ENCODE assay signal across 17 cellular contexts in the genomic region with DNA sequence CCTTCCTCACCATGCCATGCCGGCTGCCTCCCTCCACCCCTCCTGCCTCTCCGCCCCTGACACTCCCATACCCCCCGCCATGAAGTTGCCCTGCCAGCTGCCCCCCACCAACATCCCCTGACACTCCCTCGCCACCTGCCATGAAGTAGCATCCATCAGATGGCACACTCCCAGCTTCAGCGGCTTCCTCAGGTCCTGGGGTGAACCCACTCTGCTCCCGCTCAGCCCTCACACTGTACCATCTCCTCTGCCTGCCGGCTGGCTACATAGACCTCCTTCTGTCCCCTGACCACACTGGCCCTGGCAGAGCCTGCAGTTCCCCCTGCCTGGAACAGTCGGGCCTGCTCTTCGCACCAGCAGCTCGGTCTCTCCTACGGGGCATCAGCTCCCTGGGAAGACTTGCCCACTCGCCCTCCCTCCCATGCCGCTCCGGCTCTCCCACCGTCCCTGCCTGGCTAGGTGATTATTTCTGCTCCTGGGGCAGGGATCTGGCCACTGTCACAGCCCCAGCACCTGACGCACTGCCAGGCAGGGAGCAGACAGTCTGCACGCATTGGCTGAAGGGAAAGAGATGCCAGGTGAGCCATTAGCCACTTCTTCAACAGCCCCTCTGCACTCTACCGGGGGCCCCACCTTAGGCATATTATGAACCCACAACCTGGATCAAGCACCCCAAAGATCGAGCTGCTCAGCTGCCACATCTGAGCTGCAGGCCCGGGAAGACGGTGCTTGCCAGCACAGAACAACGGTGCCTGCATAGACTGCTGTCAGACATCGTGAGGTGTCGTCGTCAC. TPM values are rescaled to one million over a fixed set of nuclear protein-coding genes. Genes with fewer than 3 reads are reported as not detected.
DNase-seq lines count a peak whose midpoint lies in the region; ATAC-seq and TF ChIP-seq lines count a peak whose summit lies in the region.
"Had no signal": no experiment of that assay in that cellular context is flagged by ENCODE, and none has a peak within 500 bp of the region (broad histone marks: within the 10 kb centered on the region; RNA-seq: fewer than 3 reads in every experiment).

No MANE protein-coding gene starts in this region.

- no peak overlapping the region for H4K8ac ChIP-seq in trophoblast cell (ENCODE audit: low read depth, low read length)

- DNase-seq in CD4-positive, alpha-beta T cell = no peak
- DNase-seq in GM13976 (ENCODE audit: low spot score) (peak; percentile 24), endodermal cell (peak; percentile 39), trophoblast cell (no peak), NCI-H748 treated with DMSO at 0.1 percent for 48 hours (lab: John Stamatoyannopoulos, UW) (no peak), NCI-H187 treated with DMSO at 0.1 percent for 48 hours (lab: John Stamatoyannopoulos, UW) (no peak)
- DNase-seq: activated CD4-positive, alpha-beta T cell treated with anti-CD3 and anti-CD28 coated beads, Interleukin-2, amount 10 ng/mL, durations not matched to agents 7 days and 5 days; anterior cingulate cortex; hippocampal formation; left lung; SHP77 treated with DMSO at 0.1 percent for 48 hours had no signal

- no peaks in the 10 kb centered on the region for H3K27me3 Mint-ChIP-seq in CD4-positive, alpha-beta T cell
- peaks cover 15% of the 10 kb centered on the region for H3K27me3 Mint-ChIP-seq in endodermal cell (ENCODE audit: insufficient read depth)
- H3K27me3 Mint-ChIP-seq: activated CD4-positive, alpha-beta T cell treated with anti-CD3 and anti-CD28 coated beads, Interleukin-2, amount 10 ng/mL, durations not matched to agents 7 days and 5 days; dendritic cell treated with granulocyte-macrophage colony-stimulating factor and Interleukin-4, amounts not matched to agents 40 ng/mL and 50 ng/mL, for 4 days had no signal

- POLR2A ChIA-PET in CD4-positive, alpha-beta T cell (lab: Charles Lee) = interaction anchor here (0.8 kb wide), 1 partner anchor 264 kb away, joined by 3 read pairs; no protein-coding TSS in a partner anchor

- intact Hi-C loops in CD4-positive, alpha-beta T cell (cut with DNase I, micrococcal nuclease) = no loop called here

- H2BK120ac ChIP-seq in trophoblast cell (ENCODE audit: insufficient read depth, low read length, poor library complexity) = no peak overlapping the region

- H3K36me3 ChIP-seq in endodermal cell (ENCODE audit: control insufficient read depth, insufficient read depth, low read length) (peaks cover 25% of the 10 kb centered on the region), trophoblast cell (ENCODE audit: control insufficient read depth in 1 of 2, insufficient read depth in 2 of 2, low read length in 2 of 2) (peaks cover 46 to 59% of the 10 kb centered on the region in 2 experiments)

- H3K4me1 Mint-ChIP-seq in CD4-positive, alpha-beta T cell (ENCODE audit: low read depth) = peaks cover 22% of the 10 kb centered on the region
- no peaks in the 10 kb centered on the region for H3K4me1 Mint-ChIP-seq in endodermal cell
- H3K4me1 Mint-ChIP-seq: nephron had no signal

- CTCF ChIA-PET in CD4-positive, alpha-beta T cell (lab: Charles Lee) = no interaction called here

- H2AFZ ChIP-seq in trophoblast cell (ENCODE audit: insufficient read depth, low read length, poor library complexity) = no peak overlapping the region

- no peak overlapping the region for H2BK12ac ChIP-seq in trophoblast cell (ENCODE audit: low read length)

- no peak overlapping the region for H3K14ac ChIP-seq in trophoblast cell (ENCODE audit: low read length)

- no peak overlapping the region for H3K4me2 ChIP-seq in trophoblast cell (ENCODE audit: low read length)

- no peaks in the 10 kb centered on the region for H3K9me3 Mint-ChIP-seq in CD4-positive, alpha-beta T cell
- H3K9me3 Mint-ChIP-seq in endodermal cell = no peaks in the 10 kb centered on the region
- H3K9me3 Mint-ChIP-seq: activated CD4-positive, alpha-beta T cell treated with anti-CD3 and anti-CD28 coated beads, Interleukin-2, amount 10 ng/mL, durations not matched to agents 7 days and 5 days; activated T-helper 1 cell treated with anti-CD3 and anti-CD28 coated beads, Interleukin-12 subunit alpha, Interleukin-12 subunit beta, Interleukin-2, Interleukin-4 antibody, amounts not matched to agents 30 ng/mL and 10 ng/mL and 1 ng/mL, durations not matched to agents 14 hours and 24 hours and 36 hours; dendritic cell treated with granulocyte-macrophage colony-stimulating factor and Interleukin-4, amounts not matched to agents 40 ng/mL and 50 ng/mL, for 4 days; nephron had no signal

- H3K4me1 ChIP-seq in endodermal cell (ENCODE audit: control insufficient read depth, insufficient read depth, low read length) = no peaks in the 10 kb centered on the region
- H3K4me1 ChIP-seq in trophoblast cell (ENCODE audit: control insufficient read depth in 1 of 2, insufficient read depth in 2 of 2, low read length in 2 of 2) = peaks cover 3 to 5% of the 10 kb centered on the region in 2 experiments

- no peaks in the 10 kb centered on the region for H3K9me3 ChIP-seq in CD4-positive, alpha-beta T cell (ENCODE audit: control insufficient read depth, low read length)
- H3K9me3 ChIP-seq in endodermal cell (ENCODE audit: control insufficient read depth, low read length) = no peaks in the 10 kb centered on the region
- no peaks in the 10 kb centered on the region for H3K9me3 ChIP-seq in trophoblast cell (ENCODE audit: insufficient read depth, low read depth, low read length)
- H3K9me3 ChIP-seq: esophagus muscularis mucosa, left lung had no signal

- H3K9ac ChIP-seq in endodermal cell (ENCODE audit: extremely low read depth, low read length, poor library complexity, severe bottlenecking) (no peak overlapping the region), trophoblast cell (ENCODE audit: low read length) (no peak overlapping the region)

- ATAC-seq in CD4-positive, alpha-beta T cell (ENCODE audit: poor library complexity) = no peak
- ATAC-seq in HG03135 (IDR thresholded peaks at IDR 0.05; ENCODE audit: unreplicated experiment) = no peak
- ATAC-seq: left lung had no signal

- H3K4me3 ChIP-seq in endodermal cell (ENCODE audit: low read length) (no peak overlapping the region), trophoblast cell (ENCODE audit: low read depth, low read length) (peak overlapping the region; percentile 29)
- H3K4me3 ChIP-seq: esophagus muscularis mucosa, left lung, skin epidermis had no signal

- in situ Hi-C loops in GM13976 (cut with MboI; ENCODE audit: low sequenced_read_pairs, unreplicated experiment) = no loop called here

- 92 to 95% methylated on average over 18 to 25 of the region's 25 CpGs for WGBS in endodermal cell (ENCODE audit: insufficient coverage in 1 of 2, insufficient read length in 1 of 2), 2 experiments
- no CpG with 5 or more reads among the region's 25 CpGs for WGBS in trophoblast cell (ENCODE audit: extremely low coverage, insufficient coverage, insufficient read length)

- H4K12ac ChIP-seq in trophoblast cell (ENCODE audit: low read depth, low read length) = no peak overlapping the region

- H3K36me3 Mint-ChIP-seq in CD4-positive, alpha-beta T cell (ENCODE audit: low read depth) = peaks cover 51% of the 10 kb centered on the region
- H3K36me3 Mint-ChIP-seq in endodermal cell (ENCODE audit: low read depth) = peaks cover 48% of the 10 kb centered on the region

- no peak overlapping the region for H2AK5ac ChIP-seq in trophoblast cell (ENCODE audit: low read length)

- H3K4ac ChIP-seq in trophoblast cell (ENCODE audit: low read depth, low read length) = no peak overlapping the region

- H3K79me1 ChIP-seq in trophoblast cell (ENCODE audit: low read length) = no peaks in the 10 kb centered on the region

- H3K27me3 ChIP-seq in CD4-positive, alpha-beta T cell (ENCODE audit: control insufficient read depth, insufficient read depth, low read length) = no peaks in the 10 kb centered on the region
- no peaks in the 10 kb centered on the region for H3K27me3 ChIP-seq in endodermal cell (ENCODE audit: control insufficient read depth, insufficient read depth, low read length, poor library complexity, severe bottlenecking)
- no peaks in the 10 kb centered on the region for H3K27me3 ChIP-seq in trophoblast cell (ENCODE audit: insufficient read depth, low read length)
- H3K27me3 ChIP-seq: esophagus muscularis mucosa, left lung had no signal

- TF ChIP-seq CTCF in CD4-positive, alpha-beta T cell (IDR thresholded peaks at IDR 0.05) = no peak
- TF ChIP-seq CTCF in GM13976 (IDR thresholded peaks at IDR 0.05; ENCODE audit: borderline replicate concordance, control extremely low read depth, extremely low read depth, insufficient read depth, missing control alignments) (no peak), endodermal cell (conservative IDR thresholded peaks at IDR 0.05) (no peak)

- no peak overlapping the region for H3K23ac ChIP-seq in trophoblast cell (ENCODE audit: low read length)

- no peaks in the 10 kb centered on the region for H3K79me2 ChIP-seq in trophoblast cell (ENCODE audit: control insufficient read depth, insufficient read depth, low read length, poor library complexity)

- H3K27ac Mint-ChIP-seq in CD4-positive, alpha-beta T cell = no peak overlapping the region
- H3K27ac Mint-ChIP-seq in endodermal cell = no peak overlapping the region
- H3K27ac Mint-ChIP-seq: activated CD4-positive, alpha-beta T cell treated with anti-CD3 and anti-CD28 coated beads, Interleukin-2, amount 10 ng/mL, durations not matched to agents 7 days and 5 days; activated T-helper 1 cell treated with anti-CD3 and anti-CD28 coated beads, Interleukin-12 subunit alpha, Interleukin-12 subunit beta, Interleukin-2, Interleukin-4 antibody, amounts not matched to agents 30 ng/mL and 10 ng/mL and 1 ng/mL, durations not matched to agents 14 hours and 24 hours and 36 hours; nephron had no signal

- peak overlapping the region; percentile 33 for H3K18ac ChIP-seq in trophoblast cell (ENCODE audit: low read length)

- H4K91ac ChIP-seq in trophoblast cell (ENCODE audit: low read depth, low read length) = no peak overlapping the region

- peak overlapping the region; percentile 13 for H3K27ac ChIP-seq in CD4-positive, alpha-beta T cell (ENCODE audit: low read depth, low read length)
- H3K27ac ChIP-seq in endodermal cell (ENCODE audit: low read depth, low read length) (no peak overlapping the region), trophoblast cell (ENCODE audit: low read depth, low read length) (no peak overlapping the region)
- H3K27ac ChIP-seq: esophagus muscularis mucosa, left lung, skin epidermis had no signal

- no peak overlapping the region for H3K4me3 Mint-ChIP-seq in CD4-positive, alpha-beta T cell
- no peak overlapping the region for H3K4me3 Mint-ChIP-seq in endodermal cell
- H3K4me3 Mint-ChIP-seq: activated CD4-positive, alpha-beta T cell treated with anti-CD3 and anti-CD28 coated beads, Interleukin-2, amount 10 ng/mL, durations not matched to agents 7 days and 5 days; activated T-helper 1 cell treated with anti-CD3 and anti-CD28 coated beads, Interleukin-12 subunit alpha, Interleukin-12 subunit beta, Interleukin-2, Interleukin-4 antibody, amounts not matched to agents 30 ng/mL and 10 ng/mL and 1 ng/mL, durations not matched to agents 14 hours and 24 hours and 36 hours; dendritic cell treated with granulocyte-macrophage colony-stimulating factor and Interleukin-4, amounts not matched to agents 40 ng/mL and 50 ng/mL, for 4 days; nephron had no signal

- H2BK5ac ChIP-seq in trophoblast cell (ENCODE audit: low read depth, low read length, poor library complexity) = no peak overlapping the region

RNA-seq across cellular contexts. Expression of a gene that starts 9.0 kb away (rescaled TPM):
- 10 to 100 TPM; 28.3 to 30.0 TPM for total RNA-seq in CD4-positive, alpha-beta T cell
- total RNA-seq in endodermal cell = 10 to 100 TPM; 57.5 to 61.8 TPM
- polyA plus RNA-seq in endodermal cell (2013, experiment 1 of 2) = 50.7 TPM
- 48.7 TPM for polyA plus RNA-seq in endodermal cell (2013, experiment 2 of 2)
- 60.8 and 62.9 TPM in 2 replicates for polyA plus RNA-seq in trophoblast cell (2013)

RNA-seq across cellular contexts. Expression of a gene that starts 20.9 kb away (rescaled TPM):
- 10 to 100 TPM; 38.8 to 41.0 TPM for total RNA-seq in CD4-positive, alpha-beta T cell
- 10 to 100 TPM; 23.3 to 71.4 TPM for total RNA-seq in endodermal cell
- polyA plus RNA-seq in endodermal cell (2013, experiment 1 of 2) = 51.4 TPM
- 47.9 TPM for polyA plus RNA-seq in endodermal cell (2013, experiment 2 of 2)
- polyA plus RNA-seq in trophoblast cell (2013) = 9.1 and 9.3 TPM in 2 replicates

RNA-seq across cellular contexts. Expression of a gene that starts 23.4 kb away (rescaled TPM):
- total RNA-seq in CD4-positive, alpha-beta T cell = not detected
- 10 to 100 TPM; 16.0 to 16.5 TPM for total RNA-seq in endodermal cell
- polyA plus RNA-seq in endodermal cell (2013, experiment 1 of 2) = 1.5 TPM
- polyA plus RNA-seq in endodermal cell (2013, experiment 2 of 2) = 1.7 TPM
- 11.5 and 12.7 TPM in 2 replicates for polyA plus RNA-seq in trophoblast cell (2013)
- total RNA-seq: activated CD4-positive, alpha-beta T cell treated with anti-CD3 and anti-CD28 coated beads, Interleukin-2, amount 10 ng/mL, durations not matched to agents 7 days and 5 days; activated T-helper 1 cell treated with anti-CD3 and anti-CD28 coated beads, Interleukin-12 subunit alpha, Interleukin-12 subunit beta, Interleukin-2, Interleukin-4 antibody, amounts not matched to agents 30 ng/mL and 10 ng/mL and 1 ng/mL, durations not matched to agents 14 hours and 24 hours and 36 hours had no signal

Comparison
In these comparisons a context has a peak if more than half of its experiments do, and no peak if none do; other contexts are left out.
1. DNase-seq: peak in GM13976 (single experiment) and endodermal cell (single experiment); none in CD4-positive, alpha-beta T cell (0 of 10), trophoblast cell (0 of 2), NCI-H748 treated with DMSO at 0.1 percent for 48 hours (single experiment) and NCI-H187 treated with DMSO at 0.1 percent for 48 hours (single experiment).
2. RNA of a gene that starts 23.4 kb away (total RNA-seq): 16.0 to 16.5 TPM in endodermal cell; not detected in CD4-positive, alpha-beta T cell; every median in the first group is over 10 times any median in the second.